In the genomic region with DNA sequence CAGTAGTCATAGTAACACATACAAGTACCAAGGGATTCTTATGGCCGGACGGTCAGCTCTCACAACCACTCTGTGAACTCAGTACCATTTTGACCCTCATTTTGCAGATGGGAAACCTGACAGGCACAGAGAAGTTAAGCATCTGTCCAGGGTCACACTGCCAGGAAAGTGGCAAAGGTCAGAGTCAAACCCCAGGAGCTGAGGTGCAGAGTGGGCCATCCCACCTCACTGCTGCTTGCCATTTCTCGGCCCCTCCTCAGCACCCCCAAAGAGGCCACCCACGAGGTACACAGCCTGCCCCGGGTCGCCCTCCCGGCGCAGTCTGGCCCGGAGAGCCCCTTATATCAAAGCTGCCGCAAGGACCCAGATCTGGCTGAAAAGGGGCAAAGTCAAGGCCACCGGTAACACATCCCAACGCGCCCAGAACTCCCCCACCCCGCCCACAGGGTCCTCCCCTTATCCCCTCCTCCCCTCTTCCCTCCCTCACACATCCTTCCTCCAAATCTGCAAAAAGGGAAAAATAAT, we compare ENCODE assay signal across 8 cellular contexts. TPM values are rescaled to one million over a fixed set of nuclear protein-coding genes. Genes with fewer than 3 reads are reported as not detected.
DNase-seq lines count a peak whose midpoint lies in the region; ATAC-seq and TF ChIP-seq lines count a peak whose summit lies in the region.

No MANE protein-coding gene starts in this region.

- H3K4me2 ChIP-seq in mesenchymal stem cell (ENCODE audit: low read length, poor library complexity, severe bottlenecking), result peak overlapping the region; percentile 54

- H2BK15ac ChIP-seq in mesenchymal stem cell (ENCODE audit: low read depth, poor library complexity, severe bottlenecking), result no peak overlapping the region

- peak overlapping the region; percentile 89 for H3K9ac ChIP-seq in mesenchymal stem cell (ENCODE audit: low read length)

- intact Hi-C loops in upper lobe of right lung (cut with DNase I), result loop anchor here (10.0 kb wide), 1 partner anchor 199 kb away; no protein-coding TSS in a partner anchor

- H3K4me3 ChIP-seq in mesenchymal stem cell (ENCODE audit: insufficient read depth in 1 of 2, low read depth in 1 of 2, low read length in 2 of 2) (peak overlapping the region; percentile 88 to 91), upper lobe of right lung (peak overlapping the region; percentile 99)

- H3K79me1 ChIP-seq in mesenchymal stem cell (replicated peaks; ENCODE audit: low read length, poor library complexity, severe bottlenecking), result no peaks in the 10 kb centered on the region

- peaks cover 50% of the 10 kb centered on the region for H3K4me1 ChIP-seq in mesenchymal stem cell (ENCODE audit: control insufficient read depth, insufficient read depth, low read depth, low read length)
- H3K4me1 ChIP-seq in upper lobe of right lung, result peaks cover 60% of the 10 kb centered on the region

- H3K36me3 ChIP-seq in mesenchymal stem cell (ENCODE audit: control insufficient read depth in 1 of 2, insufficient read depth in 2 of 2, low read depth in 1 of 2, low read length in 2 of 2) (peaks cover 0 to 12% of the 10 kb centered on the region in 2 experiments), upper lobe of right lung (no peaks in the 10 kb centered on the region)

- no peak overlapping the region for H2AFZ ChIP-seq in mesenchymal stem cell (ENCODE audit: low read depth, low read length)

- peak overlapping the region; percentile 94 for H3K4me3 Mint-ChIP-seq in activated naive CD4-positive, alpha-beta T cell treated with anti-CD3 and anti-CD28 coated beads, Interleukin-2, amount 50 U/mL, for 24 hours
- peak overlapping the region; percentile 92 to 98 (median 94) for H3K4me3 Mint-ChIP-seq in brain

- peak overlapping the region in 1 of 2 experiments; percentile 5 for H3K4ac ChIP-seq in mesenchymal stem cell (ENCODE audit: low read depth in 1 of 2, low read length in 2 of 2)

- ATAC-seq in upper lobe of right lung (no peak), HG03469 (IDR thresholded peaks at IDR 0.05; ENCODE audit: unreplicated experiment) (no peak), GM21423 (IDR thresholded peaks at IDR 0.05; ENCODE audit: unreplicated experiment) (no peak)

- H2BK120ac ChIP-seq in mesenchymal stem cell (ENCODE audit: low read depth, low read length), result no peak overlapping the region

- H3K27ac ChIP-seq in mesenchymal stem cell (ENCODE audit: low read length, poor library complexity, severe bottlenecking), result peak overlapping the region; percentile 78
- H3K27ac ChIP-seq in upper lobe of right lung, result peak overlapping the region; percentile 95

- peak overlapping the region in 1 of 2 experiments; percentile 86 for H2BK12ac ChIP-seq in mesenchymal stem cell (ENCODE audit: low read length in 2 of 2)

- H3K23ac ChIP-seq in mesenchymal stem cell (ENCODE audit: low read length in 2 of 2), result peak overlapping the region in 1 of 2 experiments; percentile 91

- peak overlapping the region in 1 of 2 experiments; percentile 87 for H3K14ac ChIP-seq in mesenchymal stem cell (ENCODE audit: low read length in 2 of 2)

- H3K36me3 Mint-ChIP-seq in activated naive CD4-positive, alpha-beta T cell treated with anti-CD3 and anti-CD28 coated beads, Interleukin-2, amount 50 U/mL, for 24 hours, result no peaks in the 10 kb centered on the region
- H3K36me3 Mint-ChIP-seq in brain, result no peaks in the 10 kb centered on the region

- peak overlapping the region; percentile 30 for H3K27ac Mint-ChIP-seq in activated naive CD4-positive, alpha-beta T cell treated with anti-CD3 and anti-CD28 coated beads, Interleukin-2, amount 50 U/mL, for 24 hours
- peak overlapping the region; percentile 73 to 97 (median 88) for H3K27ac Mint-ChIP-seq in brain

- no peaks in the 10 kb centered on the region for H3K27me3 Mint-ChIP-seq in activated naive CD4-positive, alpha-beta T cell treated with anti-CD3 and anti-CD28 coated beads, Interleukin-2, amount 50 U/mL, for 24 hours
- peaks cover 6% of the 10 kb centered on the region for H3K27me3 Mint-ChIP-seq in brain

- peak overlapping the region in 1 of 2 experiments; percentile 22 for H3K18ac ChIP-seq in mesenchymal stem cell (ENCODE audit: low read depth in 1 of 2, low read length in 2 of 2)

- no peaks in the 10 kb centered on the region for H3K9me3 Mint-ChIP-seq in activated naive CD4-positive, alpha-beta T cell treated with anti-CD3 and anti-CD28 coated beads, Interleukin-2, amount 50 U/mL, for 24 hours
- H3K9me3 Mint-ChIP-seq in brain, result no peaks in the 10 kb centered on the region

- no peak for TF ChIP-seq CTCF in brain (conservative IDR thresholded peaks at IDR 0.05)
- no peak for TF ChIP-seq CTCF in upper lobe of right lung (IDR thresholded peaks at IDR 0.05)

- H4K91ac ChIP-seq in mesenchymal stem cell (ENCODE audit: low read length), result no peak overlapping the region

- peaks cover 41% of the 10 kb centered on the region for H3K4me1 Mint-ChIP-seq in activated naive CD4-positive, alpha-beta T cell treated with anti-CD3 and anti-CD28 coated beads, Interleukin-2, amount 50 U/mL, for 24 hours
- peaks cover 62% of the 10 kb centered on the region for H3K4me1 Mint-ChIP-seq in brain

- H3K27me3 ChIP-seq in mesenchymal stem cell (ENCODE audit: control insufficient read depth in 1 of 2, insufficient read depth in 1 of 2, low read length in 2 of 2), result no peaks in the 10 kb centered on the region
- H3K27me3 ChIP-seq in upper lobe of right lung, result no peaks in the 10 kb centered on the region

- no peak overlapping the region for H4K8ac ChIP-seq in mesenchymal stem cell (ENCODE audit: low read length)

- H3K9me3 ChIP-seq in mesenchymal stem cell (ENCODE audit: control insufficient read depth, low read length), result no peaks in the 10 kb centered on the region
- H3K9me3 ChIP-seq in upper lobe of right lung, result no peaks in the 10 kb centered on the region

- DNase-seq in activated naive CD4-positive, alpha-beta T cell treated with Interleukin-2 at 50 U/mL for 16 hours, result no peak
- no peak for DNase-seq in mesenchymal stem cell
- no peak for DNase-seq in upper lobe of right lung
- no peak for DNase-seq in dedifferentiated amniotic fluid mesenchymal stem cell (ENCODE audit: extremely low spot score)

- no peak overlapping the region for H2BK5ac ChIP-seq in mesenchymal stem cell (ENCODE audit: low read depth, low read length, poor library complexity, severe bottlenecking)

- WGBS in mesenchymal stem cell, result 5% methylated on average over 14 of the region's 14 CpGs

- peak overlapping the region; percentile 1 for H2AK5ac ChIP-seq in mesenchymal stem cell (ENCODE audit: low read length, severe bottlenecking)

RNA-seq across cellular contexts. Expression of a gene that starts 1.7 kb away (rescaled TPM):
- polyA plus RNA-seq in brain (ENCODE audit: insufficient read depth, low read depth, low replicate concordance), result 78.6 TPM
- polyA plus RNA-seq in mesenchymal stem cell (2013, experiment 1 of 2), result 120 TPM
- polyA plus RNA-seq in mesenchymal stem cell (2013, experiment 2 of 2), result 113 TPM
- total RNA-seq in upper lobe of right lung, result 336 TPM
